Comparison of ENCODE assay signal across 32 cellular contexts in genomic region chr13:32946558-32946957, GRCh38.
"Had no signal": no experiment of that assay in that cellular context is flagged by ENCODE, and none has a peak within 500 bp of the region (broad histone marks: within the 10 kb centered on the region; RNA-seq: fewer than 3 reads in every experiment).

No MANE protein-coding gene starts in this region.

- H3K9me3 ChIP-seq: ovary, psoas muscle, right lobe of liver, spleen, suprapubic skin, testis, transverse colon, upper lobe of right lung, uterus had no signal

- H3K27ac Mint-ChIP-seq: naive thymus-derived CD8-positive, alpha-beta T cell; natural killer cell treated with Interleukin-12 subunit alpha and Interleukin-12 subunit beta and Interleukin-15 and Interleukin-18, amount 100 ng/mL, for 72 hours; nephron progenitor cell; neural progenitor cell; progenitor cell of endocrine pancreas; stimulated activated memory B cell treated with anti-CD40 and anti-IgM and Interleukin-4, amounts not matched to agents 10 μg/mL and 1 μg/mL and 100 μg/mL, for 72 hours; stimulated activated naive CD8-positive, alpha-beta T cell treated with anti-CD3 and anti-CD28 coated beads, Interleukin-15, amount 100 ng/mL, for 72 hours; type B pancreatic cell had no signal

- DNase-seq: naive thymus-derived CD8-positive, alpha-beta T cell; nephron progenitor cell; occipital lobe; ovary; posterior cingulate gyrus; psoas muscle; right cardiac atrium; right lobe of liver; spleen; stimulated activated CD4-positive, alpha-beta T cell treated with anti-CD3 and anti-CD28 coated beads, Interleukin-12 subunit alpha, Interleukin-12 subunit beta, amount 100 ng/mL, for 4 hours; stimulated activated CD4-positive, alpha-beta T cell treated with anti-CD3 and anti-CD28 coated beads, Interleukin-1b, Interleukin-23, amount 100 ng/mL, for 48 hours; stimulated activated CD4-positive, alpha-beta T cell treated with anti-CD3 and anti-CD28 coated beads, Interleukin-4, amount 100 ng/mL, for 1 hour; stimulated activated CD4-positive, alpha-beta T cell treated with anti-CD3 and anti-CD28 coated beads, Interleukin-4, amount 100 ng/mL, for 4 hours; stimulated activated CD8-positive, alpha-beta memory T cell treated with anti-CD3 and anti-CD28 coated beads, Interleukin-4, amount 100 ng/mL, for 48 hours; stimulated activated naive CD4-positive, alpha-beta T cell; stimulated activated naive CD8-positive, alpha-beta T cell treated with anti-CD3 and anti-CD28 coated beads, Interleukin-15, amount 100 ng/mL, for 72 hours; stimulated activated naive CD8-positive, alpha-beta T cell treated with anti-CD3 and anti-CD28 coated beads, Interleukin-15, Interleukin-2, amounts not matched to agents 100 U/mL and 50 U/mL, for 24 hours; substantia nigra; testis; tibial artery; transverse colon; upper lobe of right lung; uterus had no signal

- H3K27ac ChIP-seq: neural progenitor cell, ovary, parathyroid adenoma, psoas muscle, right lobe of liver, skin epidermis, spleen, suprapubic skin, testis, tibial artery, transverse colon, upper lobe of right lung, uterus had no signal

- H3K36me3 ChIP-seq: neural progenitor cell, ovary, right lobe of liver, spleen, suprapubic skin, tibial artery, transverse colon, upper lobe of right lung, uterus had no signal

- H3K4me1 Mint-ChIP-seq: nephron progenitor cell; neural progenitor cell; stimulated activated memory B cell treated with anti-CD40 and anti-IgM and Interleukin-4, amounts not matched to agents 10 μg/mL and 1 μg/mL and 100 μg/mL, for 72 hours had no signal

- H3K9me3 Mint-ChIP-seq: natural killer cell treated with Interleukin-12 subunit alpha and Interleukin-12 subunit beta and Interleukin-15 and Interleukin-18, amount 100 ng/mL, for 72 hours; neural progenitor cell had no signal

- H3K4me3 Mint-ChIP-seq: naive thymus-derived CD8-positive, alpha-beta T cell; natural killer cell treated with Interleukin-12 subunit alpha and Interleukin-12 subunit beta and Interleukin-15 and Interleukin-18, amount 100 ng/mL, for 72 hours; nephron progenitor cell; neural progenitor cell; stimulated activated memory B cell treated with anti-CD40 and anti-IgM and Interleukin-4, amounts not matched to agents 10 μg/mL and 1 μg/mL and 100 μg/mL, for 72 hours; stimulated activated naive CD8-positive, alpha-beta T cell treated with anti-CD3 and anti-CD28 coated beads, Interleukin-15, amount 100 ng/mL, for 72 hours; type B pancreatic cell had no signal

- H3K27me3 ChIP-seq: neural progenitor cell, ovary, right lobe of liver, spleen, suprapubic skin, testis, tibial artery, transverse colon, upper lobe of right lung, uterus had no signal

- H3K4me1 ChIP-seq: neural progenitor cell, parathyroid adenoma, psoas muscle, right lobe of liver, spleen, suprapubic skin, testis, tibial artery, transverse colon, upper lobe of right lung, uterus had no signal

- H3K4me3 ChIP-seq: neural progenitor cell, ovary, psoas muscle, right lobe of liver, skin epidermis, smooth muscle cell, spleen, suprapubic skin, testis, tibial artery, transverse colon, upper lobe of right lung, uterus had no signal

- H3K36me3 Mint-ChIP-seq: naive thymus-derived CD8-positive, alpha-beta T cell; natural killer cell treated with Interleukin-12 subunit alpha and Interleukin-12 subunit beta and Interleukin-15 and Interleukin-18, amount 100 ng/mL, for 72 hours; neural progenitor cell; stimulated activated memory B cell treated with anti-CD40 and anti-IgM and Interleukin-4, amounts not matched to agents 10 μg/mL and 1 μg/mL and 100 μg/mL, for 72 hours; type B pancreatic cell had no signal

- ATAC-seq: naive thymus-derived CD8-positive, alpha-beta T cell; natural killer cell treated with Interleukin-12 subunit alpha and Interleukin-12 subunit beta and Interleukin-15 and Interleukin-18, amount 100 ng/mL, for 72 hours; psoas muscle; right cardiac atrium; right lobe of liver; stimulated activated memory B cell treated with anti-CD40 and anti-IgM and Interleukin-4, amounts not matched to agents 10 μg/mL and 1 μg/mL and 100 μg/mL, for 72 hours; stimulated activated naive CD8-positive, alpha-beta T cell treated with anti-CD3 and anti-CD28 coated beads, Interleukin-15, amount 100 ng/mL, for 72 hours; stimulated activated naive CD8-positive, alpha-beta T cell treated with anti-CD3 and anti-CD28 coated beads, Interleukin-15, Interleukin-2, amounts not matched to agents 100 U/mL and 50 U/mL, for 24 hours; upper lobe of right lung had no signal
